In genomic region chr20:6381887-6382286, GRCh38 we compare ENCODE assay signal across 10 cellular contexts.
DNase-seq lines count a peak whose midpoint lies in the region; ATAC-seq and TF ChIP-seq lines count a peak whose summit lies in the region.
"Had no signal": no experiment of that assay in that cellular context is flagged by ENCODE, and none has a peak within 500 bp of the region (broad histone marks: within the 10 kb centered on the region; RNA-seq: fewer than 3 reads in every experiment).

No MANE protein-coding gene starts in this region.

- no peaks in the 10 kb centered on the region for H3K36me3 ChIP-seq in left ventricle myocardium inferior
- no peaks in the 10 kb centered on the region for H3K36me3 ChIP-seq in right atrium auricular region
- no peaks in the 10 kb centered on the region for H3K36me3 ChIP-seq in kidney epithelial cell (ENCODE audit: control insufficient read depth, insufficient read depth, low read length)
- H3K36me3 ChIP-seq in esophagus squamous epithelium, result no peaks in the 10 kb centered on the region

- H3K4me1 ChIP-seq in left ventricle myocardium inferior (no peaks in the 10 kb centered on the region), right atrium auricular region (no peaks in the 10 kb centered on the region), esophagus squamous epithelium (no peaks in the 10 kb centered on the region)

- TF ChIP-seq POLR2A in esophagus squamous epithelium (IDR thresholded peaks at IDR 0.05), result no peak

- H3K27ac ChIP-seq in left ventricle myocardium inferior (replicated peaks), result no peak overlapping the region
- no peak overlapping the region for H3K27ac ChIP-seq in right atrium auricular region
- no peak overlapping the region for H3K27ac ChIP-seq in esophagus squamous epithelium
- no peak overlapping the region for H3K27ac ChIP-seq in substantia nigra (ENCODE audit: low read depth, low read length, poor library complexity, severe bottlenecking)

- 39 to 42% methylated on average over 4 of the region's 4 CpGs for WGBS in esophagus squamous epithelium, 2 donors

- peak; percentile 35 for TF ChIP-seq CTCF in left ventricle myocardium inferior (IDR thresholded peaks at IDR 0.05; ENCODE audit: borderline replicate concordance)
- TF ChIP-seq CTCF in right atrium auricular region (IDR thresholded peaks at IDR 0.05), result peak in 1 of 2 donors; percentile 48
- peak; percentile 59 for TF ChIP-seq CTCF in astrocyte of the spinal cord (IDR thresholded peaks at IDR 0.05; ENCODE audit: low read depth, low read length)
- TF ChIP-seq CTCF in kidney epithelial cell (IDR thresholded peaks at IDR 0.05; ENCODE audit: insufficient read depth, low read length, poor library complexity, severe bottlenecking), result peak; percentile 68
- TF ChIP-seq CTCF in esophagus squamous epithelium (IDR thresholded peaks at IDR 0.05), result peak in 1 of 6 experiments; percentile 32
- TF ChIP-seq CTCF in omental fat pad (IDR thresholded peaks at IDR 0.05), result no peak

- in situ Hi-C loops in astrocyte of the spinal cord (cut with HindIII; ENCODE audit: low sequenced_read_pairs), result no loop called here

- DNase-seq in left ventricle myocardium inferior (no peak), right atrium auricular region (ENCODE audit: low spot score) (no peak), astrocyte of the spinal cord (ENCODE audit: low read depth, low spot score) (peak; percentile 7), kidney epithelial cell (ENCODE audit: low read depth) (no peak), esophagus squamous epithelium (lab: John Stamatoyannopoulos, UW) (no peak), NCI-H2227 treated with DMSO at 0.1 percent for 48 hours (lab: John Stamatoyannopoulos, UW) (no peak), substantia nigra (lab: John Stamatoyannopoulos, UW) (no peak), omental fat pad (ENCODE audit: low spot score) (no peak)
- DNase-seq: activated naive CD4-positive, alpha-beta T cell treated with anti-CD3 and anti-CD28 coated beads, Interleukin-2, amount 10 ng/mL, durations not matched to agents 7 days and 5 days; natural killer cell had no signal

- intact Hi-C loops in left ventricle myocardium inferior (cut with micrococcal nuclease) (no loop called here), esophagus squamous epithelium (cut with DNase I) (no loop called here)

- H3K4me3 ChIP-seq in left ventricle myocardium inferior (no peak overlapping the region), right atrium auricular region (no peak overlapping the region), astrocyte of the spinal cord (ENCODE audit: low read depth, low read length) (no peak overlapping the region), kidney epithelial cell (ENCODE audit: low read depth, low read length) (no peak overlapping the region), esophagus squamous epithelium (no peak overlapping the region)

- H3K27me3 ChIP-seq in left ventricle myocardium inferior (ENCODE audit: low read depth) (no peaks in the 10 kb centered on the region), right atrium auricular region (no peaks in the 10 kb centered on the region), kidney epithelial cell (ENCODE audit: control insufficient read depth, insufficient read depth, low read length) (no peaks in the 10 kb centered on the region), esophagus squamous epithelium (no peaks in the 10 kb centered on the region)

- H3K9me3 ChIP-seq in left ventricle myocardium inferior (replicated peaks) (peaks cover 3% of the 10 kb centered on the region), right atrium auricular region (no peaks in the 10 kb centered on the region), esophagus squamous epithelium (no peaks in the 10 kb centered on the region)

- ATAC-seq in omental fat pad (ENCODE audit: low FRiP score), result no peak
- ATAC-seq: natural killer cell had no signal

Comparison
In these comparisons a context has a peak if more than half of its experiments do, and no peak if none do; other contexts are left out.
1. CTCF ChIP-seq: peak in left ventricle myocardium inferior (single experiment), astrocyte of the spinal cord (single experiment) and kidney epithelial cell (single experiment); none in omental fat pad (0 of 3).